Comparison of ENCODE assay signal across 8 cellular contexts in the genomic region with DNA sequence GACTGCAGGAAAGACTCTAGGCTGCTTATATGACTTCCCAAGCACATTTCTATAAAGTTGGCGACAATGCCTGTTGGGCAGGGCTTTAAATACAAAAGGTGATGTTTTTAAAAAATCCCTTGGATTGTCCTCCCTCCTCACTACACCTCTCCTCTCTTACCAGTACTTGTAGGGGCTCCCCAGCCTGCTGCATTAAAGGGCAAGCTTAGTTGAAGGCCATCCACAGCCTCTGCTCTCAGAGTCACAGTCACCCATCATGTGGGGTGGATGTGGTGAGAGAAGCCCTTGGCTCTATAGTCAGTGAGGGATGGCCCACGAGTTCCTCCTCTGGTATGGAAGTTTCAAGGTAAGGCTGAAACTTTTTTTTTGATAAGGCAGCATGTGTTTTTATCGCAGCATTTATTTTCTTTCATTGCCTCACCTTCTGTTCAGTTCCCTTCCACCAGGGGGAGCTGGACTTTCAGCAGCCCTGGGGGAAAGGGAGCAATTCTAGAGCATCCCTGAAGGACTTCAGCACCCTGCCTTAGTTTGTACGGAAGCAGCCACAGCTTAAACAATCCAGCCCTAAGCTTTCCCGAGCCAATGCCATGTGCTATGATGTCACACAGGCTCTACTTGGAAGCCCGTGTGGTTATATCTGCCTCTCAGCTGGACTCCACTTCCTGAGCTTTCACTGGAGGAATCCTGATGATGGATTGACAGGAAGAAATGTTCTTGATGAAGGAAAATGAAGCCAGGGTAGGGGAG.
DNase-seq lines count a peak whose midpoint lies in the region; ATAC-seq and TF ChIP-seq lines count a peak whose summit lies in the region.

No MANE protein-coding gene starts in this region.

- H3K4me1 ChIP-seq in iPS DF 6.9 (ENCODE audit: control insufficient read depth, insufficient read depth, low read length): no peaks in the 10 kb centered on the region

- no peak overlapping the region for H3K4me3 ChIP-seq in AG04449 (ENCODE audit: low read depth, low read length)
- no peak overlapping the region for H3K4me3 ChIP-seq in iPS DF 6.9 (ENCODE audit: low read length)

- no peak overlapping the region for H3K27ac Mint-ChIP-seq in stimulated activated naive B cell treated with anti-CD40 and anti-IgM and Interleukin-4, amounts not matched to agents 10 μg/mL and 1 μg/mL and 100 μg/mL, for 72 hours

- no peaks in the 10 kb centered on the region for H3K36me3 Mint-ChIP-seq in stimulated activated naive B cell treated with anti-CD40 and anti-IgM and Interleukin-4, amounts not matched to agents 10 μg/mL and 1 μg/mL and 100 μg/mL, for 72 hours

- H3K4me3 Mint-ChIP-seq in stimulated activated naive B cell treated with anti-CD40 and anti-IgM and Interleukin-4, amounts not matched to agents 10 μg/mL and 1 μg/mL and 100 μg/mL, for 72 hours: no peak overlapping the region

- no peaks in the 10 kb centered on the region for H3K9me3 Mint-ChIP-seq in stimulated activated naive B cell treated with anti-CD40 and anti-IgM and Interleukin-4, amounts not matched to agents 10 μg/mL and 1 μg/mL and 100 μg/mL, for 72 hours

- H3K9me3 ChIP-seq in iPS DF 6.9 (ENCODE audit: control insufficient read depth, insufficient read depth, low read length): no peaks in the 10 kb centered on the region

- TF ChIP-seq CTCF in AG04449 (IDR thresholded peaks at IDR 0.05; ENCODE audit: insufficient read depth, low read length, missing control alignments): peak; percentile 61
- TF ChIP-seq CTCF in GM10266 (IDR thresholded peaks at IDR 0.05; ENCODE audit: control insufficient read depth, insufficient read depth, low read depth, missing control alignments): peak; percentile 73

- DNase-seq in AG04449 (ENCODE audit: low read depth, low spot score) (no peak), GM10266 (ENCODE audit: extremely low spot score) (peak; percentile 18), NCI-H2171 (lab: John Stamatoyannopoulos, UW) (peak; percentile 9), activated T-cell treated with anti-CD3 and anti-CD28 coated beads for 48 hours (ENCODE audit: low read depth) (peak; percentile 8), iPS DF 6.9 (ENCODE audit: low read depth, low spot score) (peak; percentile 41)
- peak; percentile 8 for DNase-seq in stimulated activated naive B cell treated with anti-CD40 and anti-IgM and Interleukin-4, amounts not matched to agents 10 μg/mL and 1 μg/mL and 100 μg/mL, for 72 hours

- no peak overlapping the region for H3K27ac ChIP-seq in iPS DF 6.9 (ENCODE audit: low read length)

- no peaks in the 10 kb centered on the region for H3K27me3 ChIP-seq in iPS DF 6.9 (ENCODE audit: control insufficient read depth, insufficient read depth, low read length)

- no peaks in the 10 kb centered on the region for H3K27me3 Mint-ChIP-seq in stimulated activated naive B cell treated with anti-CD40 and anti-IgM and Interleukin-4, amounts not matched to agents 10 μg/mL and 1 μg/mL and 100 μg/mL, for 72 hours

- no CpG with 5 or more reads among the region's 6 CpGs for WGBS in iPS DF 6.9 (ENCODE audit: insufficient coverage, insufficient read length)

- POLR2A ChIA-PET in AG04449 (lab: Yijun Ruan, JAX): no interaction called here

- no peaks in the 10 kb centered on the region for H3K4me1 Mint-ChIP-seq in stimulated activated naive B cell treated with anti-CD40 and anti-IgM and Interleukin-4, amounts not matched to agents 10 μg/mL and 1 μg/mL and 100 μg/mL, for 72 hours

- H3K36me3 ChIP-seq in iPS DF 6.9 (ENCODE audit: control insufficient read depth, insufficient read depth, low read length): no peaks in the 10 kb centered on the region

- CTCF ChIA-PET in AG04449 (lab: Yijun Ruan, JAX): interaction anchor here (0.8 to 3.1 kb wide), 10 partner anchors 10 to 780 kb away, joined by 3 to 9 read pairs (median 3); no protein-coding TSS in a partner anchor

- ATAC-seq in HG02571 (IDR thresholded peaks at IDR 0.05; ENCODE audit: unreplicated experiment): peak; percentile 63
- peak; percentile 41 to 60 for ATAC-seq in stimulated activated naive B cell treated with anti-CD40 and anti-IgM and Interleukin-4, amounts not matched to agents 10 μg/mL and 1 μg/mL and 100 μg/mL, for 72 hours (replicated peaks)
- no peak for ATAC-seq in GM18520 (IDR thresholded peaks at IDR 0.05; ENCODE audit: unreplicated experiment)
